ENCODE assay signal across 7 cellular contexts in genomic region chr16:31956221-31956620, GRCh38.
A peak's percentile ranks its signal among the peaks of the same experiment; 100 is the strongest.
DNase-seq lines count a peak whose midpoint lies in the region; ATAC-seq and TF ChIP-seq lines count a peak whose summit lies in the region.
"Not testable (repeated sequence)": the region's sequence is repeated elsewhere in the genome, so short reads cannot be mapped to it uniquely, and the experiment has no call there.

No MANE protein-coding gene starts in this region.

- peak in 4 of 5 donors; percentile 28 to 58 (median 32) for DNase-seq in CD8-positive, alpha-beta memory T cell
- DNase-seq in GM13977 (ENCODE audit: low spot score); body of pancreas: not testable (repeated sequence)
- DNase-seq in T-helper 17 cell = peak in 1 of 3 donors; percentile 21
- peak; percentile 26 for DNase-seq in activated CD8-positive, alpha-beta T cell treated with anti-CD3 and anti-CD28 coated beads, Interleukin-2, amount 10 ng/mL, durations not matched to agents 7 days and 5 days
- peak in 7 of 9 donors; percentile 2 to 35 (median 8) for DNase-seq in naive thymus-derived CD4-positive, alpha-beta T cell

- in situ Hi-C loops in GM13977 (cut with MboI; ENCODE audit: low pct_unique_long_range_greater_than_20kb, low sequenced_read_pairs, unreplicated experiment) = not testable (repeated sequence)

- not testable (repeated sequence) for TF ChIP-seq POLR2A in body of pancreas (IDR thresholded peaks at IDR 0.05)

- not testable (repeated sequence) for H3K27me3 ChIP-seq in CD8-positive, alpha-beta memory T cell (ENCODE audit: insufficient read depth, low read length, poor library complexity, severe bottlenecking); OCI-LY3 (ENCODE audit: low read depth, low read length); body of pancreas; naive thymus-derived CD4-positive, alpha-beta T cell (ENCODE audit: control insufficient read depth in 2 of 2, insufficient read depth in 2 of 2, low read length in 2 of 2)

- POLR2A ChIA-PET in CD8-positive, alpha-beta memory T cell (lab: Charles Lee); activated CD8-positive, alpha-beta T cell treated with anti-CD3 and anti-CD28 coated beads, Interleukin-2, amount 10 ng/mL, durations not matched to agents 7 days and 5 days (lab: Charles Lee); naive thymus-derived CD4-positive, alpha-beta T cell (lab: Charles Lee): not testable (repeated sequence)

- H3K4me2 ChIP-seq in OCI-LY3 (ENCODE audit: low read length) = not testable (repeated sequence)

- intact Hi-C loops in body of pancreas (cut with DNase I); naive thymus-derived CD4-positive, alpha-beta T cell (cut with micrococcal nuclease): not testable (repeated sequence)

- ATAC-seq in T-helper 17 cell = peak; percentile 44
- ATAC-seq in activated CD8-positive, alpha-beta T cell treated with anti-CD3 and anti-CD28 coated beads, Interleukin-2, amount 10 ng/mL, durations not matched to agents 7 days and 5 days; body of pancreas: not testable (repeated sequence)
- peak; percentile 46 for ATAC-seq in naive thymus-derived CD4-positive, alpha-beta T cell

- H3K9me3 Mint-ChIP-seq in CD8-positive, alpha-beta memory T cell; activated CD8-positive, alpha-beta T cell treated with anti-CD3 and anti-CD28 coated beads, Interleukin-2, amount 10 ng/mL, durations not matched to agents 7 days and 5 days (ENCODE audit: insufficient read depth); naive thymus-derived CD4-positive, alpha-beta T cell: not testable (repeated sequence)

- not testable (repeated sequence) for H3K27ac Mint-ChIP-seq in CD8-positive, alpha-beta memory T cell; T-helper 17 cell; activated CD8-positive, alpha-beta T cell treated with anti-CD3 and anti-CD28 coated beads, Interleukin-2, amount 10 ng/mL, durations not matched to agents 7 days and 5 days; naive thymus-derived CD4-positive, alpha-beta T cell

- H3K4me1 ChIP-seq in CD8-positive, alpha-beta memory T cell (ENCODE audit: insufficient read depth, low read length); OCI-LY3 (ENCODE audit: low read length); body of pancreas; naive thymus-derived CD4-positive, alpha-beta T cell (ENCODE audit: control insufficient read depth in 2 of 2, insufficient read depth in 2 of 2, low read length in 2 of 2): not testable (repeated sequence)

- not testable (repeated sequence) for H3K4me3 ChIP-seq in CD8-positive, alpha-beta memory T cell (ENCODE audit: low read length); OCI-LY3 (ENCODE audit: low read length); body of pancreas; naive thymus-derived CD4-positive, alpha-beta T cell (ENCODE audit: low read length)

- not testable (repeated sequence) for H3K27ac ChIP-seq in CD8-positive, alpha-beta memory T cell (ENCODE audit: low read depth, low read length); OCI-LY3 (ENCODE audit: low read length); body of pancreas; naive thymus-derived CD4-positive, alpha-beta T cell (ENCODE audit: low read depth, low read length)

- H3K27me3 Mint-ChIP-seq in CD8-positive, alpha-beta memory T cell; T-helper 17 cell; activated CD8-positive, alpha-beta T cell treated with anti-CD3 and anti-CD28 coated beads, Interleukin-2, amount 10 ng/mL, durations not matched to agents 7 days and 5 days (ENCODE audit: low read depth); naive thymus-derived CD4-positive, alpha-beta T cell: not testable (repeated sequence)

- not testable (repeated sequence) for H3K4me1 Mint-ChIP-seq in CD8-positive, alpha-beta memory T cell; T-helper 17 cell; activated CD8-positive, alpha-beta T cell treated with anti-CD3 and anti-CD28 coated beads, Interleukin-2, amount 10 ng/mL, durations not matched to agents 7 days and 5 days (ENCODE audit: low read depth); naive thymus-derived CD4-positive, alpha-beta T cell

- CTCF ChIA-PET in CD8-positive, alpha-beta memory T cell (lab: Charles Lee); activated CD8-positive, alpha-beta T cell treated with anti-CD3 and anti-CD28 coated beads, Interleukin-2, amount 10 ng/mL, durations not matched to agents 7 days and 5 days (lab: Charles Lee); naive thymus-derived CD4-positive, alpha-beta T cell (lab: Charles Lee): not testable (repeated sequence)

- H3K36me3 Mint-ChIP-seq in CD8-positive, alpha-beta memory T cell; T-helper 17 cell (ENCODE audit: low read depth); activated CD8-positive, alpha-beta T cell treated with anti-CD3 and anti-CD28 coated beads, Interleukin-2, amount 10 ng/mL, durations not matched to agents 7 days and 5 days (ENCODE audit: low read depth); naive thymus-derived CD4-positive, alpha-beta T cell: not testable (repeated sequence)

- TF ChIP-seq CTCF in GM13977 (IDR thresholded peaks at IDR 0.05; ENCODE audit: extremely low read depth, insufficient read depth, missing control alignments) (peak; percentile 41), OCI-LY3 (IDR thresholded peaks at IDR 0.05; ENCODE audit: low read depth, low read length) (peak; percentile 37), body of pancreas (IDR thresholded peaks at IDR 0.05) (peak in 5 of 7 experiments; percentile 12 to 40 (median 27))

- H4K20me1 ChIP-seq in OCI-LY3 (ENCODE audit: insufficient read depth, low read length) = not testable (repeated sequence)

- WGBS in body of pancreas, 2 donors = no CpG with 5 or more reads among the region's 8 CpGs

- H3K4me3 Mint-ChIP-seq in CD8-positive, alpha-beta memory T cell; T-helper 17 cell; activated CD8-positive, alpha-beta T cell treated with anti-CD3 and anti-CD28 coated beads, Interleukin-2, amount 10 ng/mL, durations not matched to agents 7 days and 5 days; naive thymus-derived CD4-positive, alpha-beta T cell: not testable (repeated sequence)

- H3K36me3 ChIP-seq in CD8-positive, alpha-beta memory T cell (ENCODE audit: insufficient read depth, low read length); OCI-LY3 (replicated peaks; ENCODE audit: low read depth, low read length); body of pancreas (replicated peaks in 1 of 2; ENCODE audit: insufficient read depth in 1 of 2, low read depth in 2 of 2); naive thymus-derived CD4-positive, alpha-beta T cell (ENCODE audit: control insufficient read depth in 2 of 3, insufficient read depth in 3 of 3, low read length in 3 of 3): not testable (repeated sequence)

- H3K79me2 ChIP-seq in OCI-LY3 (ENCODE audit: low read length) = not testable (repeated sequence)

- not testable (repeated sequence) for H3K9me3 ChIP-seq in CD8-positive, alpha-beta memory T cell (ENCODE audit: low read length); OCI-LY3 (ENCODE audit: insufficient read depth, low read length); T-helper 17 cell (ENCODE audit: control insufficient read depth, low read length, poor library complexity, severe bottlenecking); body of pancreas; naive thymus-derived CD4-positive, alpha-beta T cell (ENCODE audit: control insufficient read depth in 2 of 3, low read length in 3 of 3)

- H2AFZ ChIP-seq in OCI-LY3 (ENCODE audit: low read depth, low read length) = not testable (repeated sequence)

- not testable (repeated sequence) for H3K9ac ChIP-seq in OCI-LY3 (ENCODE audit: low read length)
